8 cellular contexts compared by ENCODE assay signal in the genomic region with DNA sequence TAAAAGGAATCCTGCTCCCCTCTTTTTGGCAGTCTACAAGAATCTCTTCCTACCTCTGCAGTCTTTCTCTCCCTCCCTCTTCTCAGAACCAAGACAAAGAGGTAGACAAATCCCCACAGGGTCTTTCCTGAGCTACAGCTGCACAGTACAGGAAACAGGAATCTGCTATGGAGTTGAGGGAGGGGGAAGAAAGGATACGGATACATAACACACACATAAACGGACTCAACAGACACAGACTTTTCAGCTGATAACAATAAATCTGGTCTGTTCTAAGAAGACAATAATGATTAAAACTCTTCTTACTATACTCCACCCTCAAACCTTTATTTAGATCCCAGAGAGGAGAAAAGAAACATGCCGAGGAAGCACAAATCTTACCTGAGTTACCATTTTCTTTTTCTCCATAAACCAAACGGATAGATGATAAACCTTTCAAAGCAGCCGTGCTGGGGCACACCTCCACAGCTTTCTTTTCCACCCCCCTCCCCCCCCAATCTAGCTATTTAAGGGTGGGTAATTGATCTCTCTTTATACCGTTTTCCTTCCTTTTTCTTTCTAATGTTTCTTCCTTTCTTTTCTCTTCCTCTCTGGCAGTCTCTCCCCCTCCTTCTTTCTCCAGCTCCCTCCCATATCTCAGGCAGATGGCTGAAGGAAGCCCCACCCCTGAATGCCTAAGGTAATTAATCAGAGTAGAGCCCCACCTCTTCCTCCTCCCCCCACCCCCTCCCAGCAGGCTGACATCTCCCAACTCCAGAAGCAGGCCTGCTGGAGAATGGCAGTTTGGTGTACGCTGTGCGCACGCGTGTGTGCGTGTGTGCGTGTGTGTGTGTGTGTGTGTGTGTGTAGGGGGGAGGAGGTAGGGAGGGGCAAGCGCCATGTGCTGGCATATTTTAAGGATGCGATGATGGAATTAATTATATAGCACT.
A peak's percentile ranks its signal among the peaks of the same experiment; 100 is the strongest.
DNase-seq lines count a peak whose midpoint lies in the region; ATAC-seq and TF ChIP-seq lines count a peak whose summit lies in the region.

No MANE protein-coding gene starts in this region.

- H3K4me3 ChIP-seq in NB4 (ENCODE audit: low read depth, low read length) = no peak overlapping the region
- H3K4me3 ChIP-seq in SJCRH30 = peak overlapping the region; percentile 67
- H3K4me3 ChIP-seq in mesodermal cell (ENCODE audit: extremely low read depth, insufficient read depth, low read length, poor library complexity, severe bottlenecking) = peak overlapping the region; percentile 60

- H3K27ac ChIP-seq in SJCRH30 = peak overlapping the region; percentile 54
- peak overlapping the region; percentile 88 for H3K27ac ChIP-seq in mesodermal cell (ENCODE audit: low read depth, low read length, severe bottlenecking)

- 0% methylated on average over 1 of the region's 14 CpGs for WGBS in mesodermal cell (ENCODE audit: insufficient coverage in 2 of 2), 2 experiments

- H3K9me3 ChIP-seq in SJCRH30 (replicated peaks) = no peaks in the 10 kb centered on the region
- H3K9me3 ChIP-seq in mesodermal cell (ENCODE audit: control insufficient read depth, low read length) = no peaks in the 10 kb centered on the region

- no peak for TF ChIP-seq CTCF in NB4 (IDR thresholded peaks at IDR 0.05; ENCODE audit: low read depth, low read length)

- H3K36me3 ChIP-seq in SJCRH30 = no peaks in the 10 kb centered on the region
- no peaks in the 10 kb centered on the region for H3K36me3 ChIP-seq in mesodermal cell (ENCODE audit: control insufficient read depth, insufficient read depth, low read length)

- TF ChIP-seq POLR2A in NB4 (IDR thresholded peaks at IDR 0.05; ENCODE audit: extremely low read depth, insufficient read length) = no peak
- no peak for TF ChIP-seq POLR2A in erythroblast (IDR thresholded peaks at IDR 0.05; ENCODE audit: low read length)

- DNase-seq in DMS 273 treated with DMSO at 0.1 percent for 48 hours (lab: John Stamatoyannopoulos, UW) (peak; percentile 92), NB4 (ENCODE audit: low read depth) (peak; percentile 8), SJCRH30 (peak; percentile 93 to 95), erythroblast (lab: John Stamatoyannopoulos, UW) (peak; percentile 60 to 78), ureter (ENCODE audit: low spot score) (peak; percentile 87)
- no peak for DNase-seq in activated CD8-positive, alpha-beta memory T cell treated with anti-CD3 and anti-CD28 coated beads for 24 hours

- no peak for ATAC-seq in HG02798 (IDR thresholded peaks at IDR 0.05; ENCODE audit: poor library complexity, unreplicated experiment)

- H3K4me1 ChIP-seq in SJCRH30 = peaks cover 14% of the 10 kb centered on the region
- peaks cover 30% of the 10 kb centered on the region for H3K4me1 ChIP-seq in mesodermal cell (ENCODE audit: control insufficient read depth, insufficient read depth, low read length, poor library complexity, severe bottlenecking)

- H3K27me3 ChIP-seq in SJCRH30 = no peaks in the 10 kb centered on the region
